Comparison of ENCODE assay signal across 9 cellular contexts in the genomic region with DNA sequence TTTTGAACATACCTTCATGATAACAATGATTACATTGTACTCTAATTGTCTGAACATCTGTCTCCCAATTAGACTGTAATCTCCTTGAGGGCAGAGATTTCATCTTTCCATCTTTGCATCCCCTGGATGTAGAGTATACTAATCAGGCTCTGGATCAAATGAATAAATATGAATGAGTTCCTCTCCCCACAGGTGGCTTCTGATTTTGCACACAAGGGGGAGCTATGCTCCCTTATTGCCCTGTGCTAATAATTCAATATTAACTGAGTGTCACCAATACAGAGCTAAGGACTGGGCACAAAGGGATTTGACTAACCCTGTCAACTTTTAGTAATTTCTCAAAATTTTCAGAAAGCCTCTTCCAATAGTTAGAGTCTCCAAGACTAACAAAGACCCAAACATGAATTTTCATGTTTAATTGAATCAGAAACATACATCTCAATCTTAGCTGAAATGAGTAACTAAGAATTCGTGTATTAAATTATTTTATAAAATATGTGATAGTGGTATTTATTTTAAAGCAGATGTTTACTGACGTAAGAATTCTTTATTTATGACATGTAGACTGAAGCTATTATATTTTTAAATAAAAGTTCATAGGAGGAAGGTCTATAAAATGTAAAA. TPM values are rescaled to one million over a fixed set of nuclear protein-coding genes. Genes with fewer than 3 reads are reported as not detected.
DNase-seq lines count a peak whose midpoint lies in the region; ATAC-seq, FAIRE-seq and TF ChIP-seq lines count a peak whose summit lies in the region.
"Had no signal": no experiment of that assay in that cellular context is flagged by ENCODE, and none has a peak within 500 bp of the region (broad histone marks: within the 10 kb centered on the region; RNA-seq: fewer than 3 reads in every experiment).

No MANE protein-coding gene starts in this region.

- no peaks in the 10 kb centered on the region for H3K9me3 Mint-ChIP-seq in activated CD4-positive, alpha-beta memory T cell treated with anti-CD3 and anti-CD28 coated beads, Interleukin-2, amount 10 ng/mL, durations not matched to agents 7 days and 5 days
- H3K9me3 Mint-ChIP-seq in activated CD4-positive, alpha-beta memory T cell treated with anti-CD3 and anti-CD28 coated beads for 36 hours, result no peaks in the 10 kb centered on the region
- H3K9me3 Mint-ChIP-seq in activated CD8-positive, alpha-beta T cell treated with anti-CD3 and anti-CD28 coated beads, Interleukin-2, amount 10 ng/mL, durations not matched to agents 7 days and 5 days (ENCODE audit: insufficient read depth), result no peaks in the 10 kb centered on the region

- FAIRE-seq in GM12891 (lab: Jason Lieb, UNC), result no peak

- H3K4me1 Mint-ChIP-seq in activated CD4-positive, alpha-beta memory T cell treated with anti-CD3 and anti-CD28 coated beads, Interleukin-2, amount 10 ng/mL, durations not matched to agents 7 days and 5 days, result peaks cover 3% of the 10 kb centered on the region
- H3K4me1 Mint-ChIP-seq in activated CD4-positive, alpha-beta memory T cell treated with anti-CD3 and anti-CD28 coated beads for 36 hours (ENCODE audit: low read depth), result no peaks in the 10 kb centered on the region
- H3K4me1 Mint-ChIP-seq in activated CD8-positive, alpha-beta T cell treated with anti-CD3 and anti-CD28 coated beads, Interleukin-2, amount 10 ng/mL, durations not matched to agents 7 days and 5 days (ENCODE audit: low read depth), result no peaks in the 10 kb centered on the region

- peaks cover 58% of the 10 kb centered on the region for H3K27me3 Mint-ChIP-seq in activated CD4-positive, alpha-beta memory T cell treated with anti-CD3 and anti-CD28 coated beads, Interleukin-2, amount 10 ng/mL, durations not matched to agents 7 days and 5 days
- H3K27me3 Mint-ChIP-seq in activated CD4-positive, alpha-beta memory T cell treated with anti-CD3 and anti-CD28 coated beads for 36 hours, result peaks cover 44% of the 10 kb centered on the region
- H3K27me3 Mint-ChIP-seq in activated CD8-positive, alpha-beta T cell treated with anti-CD3 and anti-CD28 coated beads, Interleukin-2, amount 10 ng/mL, durations not matched to agents 7 days and 5 days (ENCODE audit: low read depth), result peaks cover 59% of the 10 kb centered on the region

- H3K4me3 ChIP-seq in LNCaP clone FGC (ENCODE audit: low read depth, low read length) (no peak overlapping the region), kidney epithelial cell (ENCODE audit: low read depth, low read length) (no peak overlapping the region)

- peaks cover 43% of the 10 kb centered on the region for H3K27me3 ChIP-seq in kidney epithelial cell (ENCODE audit: control insufficient read depth, insufficient read depth, low read length)

- POLR2A ChIA-PET in activated CD4-positive, alpha-beta memory T cell treated with anti-CD3 and anti-CD28 coated beads, Interleukin-2, amount 10 ng/mL, durations not matched to agents 7 days and 5 days (lab: Charles Lee), result interaction anchor here (0.9 kb wide), 1 partner anchor 8 kb away, joined by 3 read pairs; no protein-coding TSS in a partner anchor
- POLR2A ChIA-PET in activated CD4-positive, alpha-beta memory T cell treated with anti-CD3 and anti-CD28 coated beads for 36 hours (lab: Charles Lee), result interaction anchor here (1.3 kb wide), 1 partner anchor 12 kb away, joined by 3 read pairs; no protein-coding TSS in a partner anchor
- POLR2A ChIA-PET in activated CD8-positive, alpha-beta T cell treated with anti-CD3 and anti-CD28 coated beads, Interleukin-2, amount 10 ng/mL, durations not matched to agents 7 days and 5 days (lab: Charles Lee), result no interaction called here

- no peak for ATAC-seq in activated CD8-positive, alpha-beta T cell treated with anti-CD3 and anti-CD28 coated beads, Interleukin-2, amount 10 ng/mL, durations not matched to agents 7 days and 5 days
- ATAC-seq in HG03571 (IDR thresholded peaks at IDR 0.05; ENCODE audit: unreplicated experiment) (no peak), HG02973 (IDR thresholded peaks at IDR 0.05; ENCODE audit: unreplicated experiment) (no peak)

- H3K27ac Mint-ChIP-seq in activated CD4-positive, alpha-beta memory T cell treated with anti-CD3 and anti-CD28 coated beads, Interleukin-2, amount 10 ng/mL, durations not matched to agents 7 days and 5 days, result no peak overlapping the region
- H3K27ac Mint-ChIP-seq in activated CD4-positive, alpha-beta memory T cell treated with anti-CD3 and anti-CD28 coated beads for 36 hours, result no peak overlapping the region
- H3K27ac Mint-ChIP-seq in activated CD8-positive, alpha-beta T cell treated with anti-CD3 and anti-CD28 coated beads, Interleukin-2, amount 10 ng/mL, durations not matched to agents 7 days and 5 days, result no peak overlapping the region
- H3K27ac Mint-ChIP-seq: activated naive CD8-positive, alpha-beta T cell had no signal

- DNase-seq in activated CD4-positive, alpha-beta memory T cell treated with anti-CD3 and anti-CD28 coated beads, Interleukin-2, amount 10 ng/mL, durations not matched to agents 7 days and 5 days, result peak; percentile 37
- no peak for DNase-seq in activated CD4-positive, alpha-beta memory T cell treated with anti-CD3 and anti-CD28 coated beads for 36 hours
- DNase-seq in LNCaP clone FGC (ENCODE audit: low read depth) (no peak), kidney epithelial cell (ENCODE audit: low read depth) (no peak), GM12891 (ENCODE audit: insufficient read length, low spot score) (no peak)
- peak; percentile 51 for DNase-seq in activated CD8-positive, alpha-beta T cell treated with anti-CD3 and anti-CD28 coated beads, Interleukin-2, amount 10 ng/mL, durations not matched to agents 7 days and 5 days

- H3K36me3 Mint-ChIP-seq in activated CD4-positive, alpha-beta memory T cell treated with anti-CD3 and anti-CD28 coated beads, Interleukin-2, amount 10 ng/mL, durations not matched to agents 7 days and 5 days (ENCODE audit: low read depth), result no peaks in the 10 kb centered on the region
- no peaks in the 10 kb centered on the region for H3K36me3 Mint-ChIP-seq in activated CD4-positive, alpha-beta memory T cell treated with anti-CD3 and anti-CD28 coated beads for 36 hours
- H3K36me3 Mint-ChIP-seq in activated CD8-positive, alpha-beta T cell treated with anti-CD3 and anti-CD28 coated beads, Interleukin-2, amount 10 ng/mL, durations not matched to agents 7 days and 5 days (ENCODE audit: low read depth), result no peaks in the 10 kb centered on the region
- H3K36me3 Mint-ChIP-seq: activated naive CD8-positive, alpha-beta T cell had no signal

- TF ChIP-seq POLR2A in GM12891 (IDR thresholded peaks at IDR 0.05; ENCODE audit: low read depth, low read length), result no peak

- CTCF ChIA-PET in activated CD4-positive, alpha-beta memory T cell treated with anti-CD3 and anti-CD28 coated beads, Interleukin-2, amount 10 ng/mL, durations not matched to agents 7 days and 5 days (lab: Charles Lee), result interaction anchor here (0.7 to 1.7 kb wide), 12 partner anchors 8 to 152 kb away, joined by 3 to 20 read pairs (median 4); partner anchors contain the start of genes DUOX2 and DUOXA2
- CTCF ChIA-PET in activated CD4-positive, alpha-beta memory T cell treated with anti-CD3 and anti-CD28 coated beads for 36 hours (lab: Charles Lee), result interaction anchor here (0.6 to 2.4 kb wide), 18 partner anchors 8 to 495 kb away, joined by 3 to 29 read pairs (median 4); no protein-coding TSS in a partner anchor
- CTCF ChIA-PET in activated CD8-positive, alpha-beta T cell treated with anti-CD3 and anti-CD28 coated beads, Interleukin-2, amount 10 ng/mL, durations not matched to agents 7 days and 5 days (lab: Charles Lee), result interaction anchor here (0.7 to 3.5 kb wide), 18 partner anchors 8 to 274 kb away, joined by 3 to 25 read pairs (median 5); partner anchors contain the start of gene DUOXA2

- no peak overlapping the region for H3K4me3 Mint-ChIP-seq in activated CD4-positive, alpha-beta memory T cell treated with anti-CD3 and anti-CD28 coated beads, Interleukin-2, amount 10 ng/mL, durations not matched to agents 7 days and 5 days
- no peak overlapping the region for H3K4me3 Mint-ChIP-seq in activated CD4-positive, alpha-beta memory T cell treated with anti-CD3 and anti-CD28 coated beads for 36 hours
- H3K4me3 Mint-ChIP-seq in activated CD8-positive, alpha-beta T cell treated with anti-CD3 and anti-CD28 coated beads, Interleukin-2, amount 10 ng/mL, durations not matched to agents 7 days and 5 days, result no peak overlapping the region
- H3K4me3 Mint-ChIP-seq: activated naive CD8-positive, alpha-beta T cell had no signal

- H3K36me3 ChIP-seq in kidney epithelial cell (ENCODE audit: control insufficient read depth, insufficient read depth, low read length), result no peaks in the 10 kb centered on the region

- intact Hi-C loops in activated CD4-positive, alpha-beta memory T cell treated with anti-CD3 and anti-CD28 coated beads for 36 hours (cut with micrococcal nuclease), result loop anchor here (1.0 to 5.0 kb wide), 3 partner anchors 72 to 331 kb away; a partner anchor contains a TSS

- TF ChIP-seq CTCF in LNCaP clone FGC (IDR thresholded peaks at IDR 0.05; ENCODE audit: control insufficient read depth, extremely low read depth, insufficient read depth), result peak; percentile 71
- peak; percentile 67 for TF ChIP-seq CTCF in kidney epithelial cell (IDR thresholded peaks at IDR 0.05; ENCODE audit: insufficient read depth, low read length, poor library complexity, severe bottlenecking)

RNA-seq across cellular contexts. Expression of gene DUOXA1, which starts 3.0 kb away (rescaled TPM):
- not detected for total RNA-seq in activated CD4-positive, alpha-beta memory T cell treated with anti-CD3 and anti-CD28 coated beads, Interleukin-2, amount 10 ng/mL, durations not matched to agents 7 days and 5 days
- total RNA-seq in activated CD4-positive, alpha-beta memory T cell treated with anti-CD3 and anti-CD28 coated beads for 36 hours, result under 1 TPM; 0.19 to 0.36 TPM
- total RNA-seq in activated CD8-positive, alpha-beta T cell treated with anti-CD3 and anti-CD28 coated beads, Interleukin-2, amount 10 ng/mL, durations not matched to agents 7 days and 5 days, result not detected
- total RNA-seq in kidney epithelial cell, result 0.27 TPM in 1 of 2 replicates, not detected in the other
- not detected for polyA plus RNA-seq in GM12891 (2012; ENCODE audit: low read depth, missing spikeins)

RNA-seq across cellular contexts. Expression of gene DUOX1, which starts 3.1 kb away (rescaled TPM):
- under 1 TPM in 1 of 2 experiments, not detected in 1; 0.08 TPM for total RNA-seq in activated CD4-positive, alpha-beta memory T cell treated with anti-CD3 and anti-CD28 coated beads, Interleukin-2, amount 10 ng/mL, durations not matched to agents 7 days and 5 days
- total RNA-seq in activated CD4-positive, alpha-beta memory T cell treated with anti-CD3 and anti-CD28 coated beads for 36 hours, result under 1 TPM; 0.51 to 0.74 TPM
- not detected for total RNA-seq in activated CD8-positive, alpha-beta T cell treated with anti-CD3 and anti-CD28 coated beads, Interleukin-2, amount 10 ng/mL, durations not matched to agents 7 days and 5 days
- 4.1 and 6.6 TPM in 2 replicates for total RNA-seq in kidney epithelial cell
- 0.62 TPM for polyA plus RNA-seq in GM12891 (2012; ENCODE audit: low read depth, missing spikeins)

RNA-seq across cellular contexts. Expression of gene DUOXA2, which starts 12.5 kb away (rescaled TPM):
- not detected for total RNA-seq in activated CD4-positive, alpha-beta memory T cell treated with anti-CD3 and anti-CD28 coated beads, Interleukin-2, amount 10 ng/mL, durations not matched to agents 7 days and 5 days
- total RNA-seq in activated CD4-positive, alpha-beta memory T cell treated with anti-CD3 and anti-CD28 coated beads for 36 hours, result not detected
- not detected for total RNA-seq in activated CD8-positive, alpha-beta T cell treated with anti-CD3 and anti-CD28 coated beads, Interleukin-2, amount 10 ng/mL, durations not matched to agents 7 days and 5 days
- not detected in 2 replicates for total RNA-seq in kidney epithelial cell
- polyA plus RNA-seq in GM12891 (2012; ENCODE audit: low read depth, missing spikeins), result not detected

RNA-seq across cellular contexts. Expression of gene DUOX2, which starts 12.7 kb away (rescaled TPM):
- under 1 TPM in 1 of 2 experiments, not detected in 1; 0.23 TPM for total RNA-seq in activated CD4-positive, alpha-beta memory T cell treated with anti-CD3 and anti-CD28 coated beads, Interleukin-2, amount 10 ng/mL, durations not matched to agents 7 days and 5 days
- total RNA-seq in activated CD4-positive, alpha-beta memory T cell treated with anti-CD3 and anti-CD28 coated beads for 36 hours, result under 1 TPM; 0.02 to 0.19 TPM
- not detected for total RNA-seq in activated CD8-positive, alpha-beta T cell treated with anti-CD3 and anti-CD28 coated beads, Interleukin-2, amount 10 ng/mL, durations not matched to agents 7 days and 5 days
- 0.08 and 0.14 TPM in 2 replicates for total RNA-seq in kidney epithelial cell
- 0.04 TPM for polyA plus RNA-seq in GM12891 (2012; ENCODE audit: low read depth, missing spikeins)

Comparison
In these comparisons a context has a peak if more than half of its experiments do, and no peak if none do; other contexts are left out.
1. DNase-seq: peak in activated CD4-positive, alpha-beta memory T cell treated with anti-CD3 and anti-CD28 coated beads, Interleukin-2, amount 10 ng/mL, durations not matched to agents 7 days and 5 days (single experiment) and activated CD8-positive, alpha-beta T cell treated with anti-CD3 and anti-CD28 coated beads, Interleukin-2, amount 10 ng/mL, durations not matched to agents 7 days and 5 days (single experiment); none in activated CD4-positive, alpha-beta memory T cell treated with anti-CD3 and anti-CD28 coated beads for 36 hours (single experiment), LNCaP clone FGC (single experiment), kidney epithelial cell (single experiment) and GM12891 (single experiment).